Comparison of ENCODE assay signal across 1 cellular context in the genomic region with DNA sequence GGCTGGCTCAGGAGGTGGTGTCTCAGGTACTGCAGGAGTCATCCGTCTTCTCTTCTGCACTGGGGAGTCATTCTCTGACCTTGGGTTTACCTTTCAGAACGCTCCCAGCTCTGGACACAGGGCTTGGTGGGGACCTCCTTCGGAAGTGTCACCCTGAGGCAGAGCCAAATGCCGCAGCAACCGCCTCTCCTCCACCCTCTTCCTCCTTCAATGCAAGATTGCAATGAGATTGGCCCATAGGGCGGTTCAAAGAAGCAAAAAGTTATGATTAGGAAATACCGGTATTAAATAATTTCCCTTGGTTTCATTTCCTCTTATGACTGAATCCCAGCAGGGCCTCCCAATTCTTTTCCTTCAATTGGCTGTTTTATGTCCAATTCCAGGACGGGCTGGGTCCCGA.
TF ChIP-seq lines count a peak whose summit lies in the region.

No MANE protein-coding gene starts in this region.

TF ChIP-seq in endothelial cell of umbilical vein, 7 proteins besides CTCF, POLR2A, EP300 and RAD21:
- TF ChIP-seq, protein P1, sequence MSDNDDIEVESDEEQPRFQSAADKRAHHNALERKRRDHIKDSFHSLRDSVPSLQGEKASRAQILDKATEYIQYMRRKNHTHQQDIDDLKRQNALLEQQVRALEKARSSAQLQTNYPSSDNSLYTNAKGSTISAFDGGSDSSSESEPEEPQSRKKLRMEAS (IDR thresholded peaks at IDR 0.05; ENCODE audit: insufficient read depth, insufficient read length): no peak
- TF ChIP-seq JUN (IDR thresholded peaks at IDR 0.05; ENCODE audit: borderline replicate concordance, insufficient read depth, insufficient read length, low read depth) (no peak), GATA2 (IDR thresholded peaks at IDR 0.05; ENCODE audit: insufficient read depth, insufficient read length, low read depth, low read length) (peak; percentile 84), MYC (IDR thresholded peaks at IDR 0.05; ENCODE audit: low read depth, low read length) (no peak), FOS (IDR thresholded peaks at IDR 0.05; ENCODE audit: borderline replicate concordance, insufficient read depth, low read length) (no peak), POLR2AphosphoS5 (IDR thresholded peaks at IDR 0.05; ENCODE audit: insufficient read depth, low read depth, low read length) (peak; percentile 30), EZH2 (IDR thresholded peaks at IDR 0.05; ENCODE audit: borderline replicate concordance, low read depth, low read length, severe bottlenecking) (no peak)
